10 cellular contexts compared by ENCODE assay signal in genomic region chr6:167113047-167113446, GRCh38. TPM values are rescaled to one million over a fixed set of nuclear protein-coding genes. Genes with fewer than 3 reads are reported as not detected.
A peak's percentile ranks its signal among the peaks of the same experiment; 100 is the strongest.
DNase-seq lines count a peak whose midpoint lies in the region; ATAC-seq lines count a peak whose summit lies in the region.
"Had no signal": no experiment of that assay in that cellular context is flagged by ENCODE, and none has a peak within 500 bp of the region (broad histone marks: within the 10 kb centered on the region; RNA-seq: fewer than 3 reads in every experiment).

No MANE protein-coding gene starts in this region.

- H3K36me3 Mint-ChIP-seq in stimulated activated memory B cell treated with anti-CD40 and anti-IgM and Interleukin-4, amounts not matched to agents 10 μg/mL and 1 μg/mL and 100 μg/mL, for 72 hours, result no peaks in the 10 kb centered on the region

- DNase-seq in activated effector memory CD4-positive, alpha-beta T cell treated with anti-CD3 and anti-CD28 coated beads, Interleukin-2, amount 50 U/mL, for 16 hours, result peak; percentile 53
- DNase-seq in activated effector memory CD4-positive, alpha-beta T cell treated with Interleukin-2 at 50 U/mL for 16 hours, result no peak
- DNase-seq in SIG-M5 (lab: John Stamatoyannopoulos, UW) (no peak), NCI-H2196 (lab: John Stamatoyannopoulos, UW; ENCODE audit: unreplicated experiment) (no peak), mucosa of gallbladder (ENCODE audit: low spot score) (no peak)
- DNase-seq: NCI-H1048 had no signal

- ATAC-seq in GM21786 (IDR thresholded peaks at IDR 0.05; ENCODE audit: unreplicated experiment) (peak; percentile 69), HG03457 (IDR thresholded peaks at IDR 0.05; ENCODE audit: unreplicated experiment) (peak; percentile 40)
- ATAC-seq in stimulated activated memory B cell treated with anti-CD40 and anti-IgM and Interleukin-4, amounts not matched to agents 10 μg/mL and 1 μg/mL and 100 μg/mL, for 72 hours, result peak; percentile 81

- no peaks in the 10 kb centered on the region for H3K27me3 Mint-ChIP-seq in stimulated activated memory B cell treated with anti-CD40 and anti-IgM and Interleukin-4, amounts not matched to agents 10 μg/mL and 1 μg/mL and 100 μg/mL, for 72 hours

- H3K4me1 Mint-ChIP-seq in stimulated activated memory B cell treated with anti-CD40 and anti-IgM and Interleukin-4, amounts not matched to agents 10 μg/mL and 1 μg/mL and 100 μg/mL, for 72 hours, result peaks cover 84% of the 10 kb centered on the region

- H3K9me3 Mint-ChIP-seq in stimulated activated memory B cell treated with anti-CD40 and anti-IgM and Interleukin-4, amounts not matched to agents 10 μg/mL and 1 μg/mL and 100 μg/mL, for 72 hours, result no peaks in the 10 kb centered on the region

- peak overlapping the region; percentile 65 for H3K4me3 Mint-ChIP-seq in stimulated activated memory B cell treated with anti-CD40 and anti-IgM and Interleukin-4, amounts not matched to agents 10 μg/mL and 1 μg/mL and 100 μg/mL, for 72 hours

- peak overlapping the region; percentile 89 for H3K27ac Mint-ChIP-seq in stimulated activated memory B cell treated with anti-CD40 and anti-IgM and Interleukin-4, amounts not matched to agents 10 μg/mL and 1 μg/mL and 100 μg/mL, for 72 hours

RNA-seq across cellular contexts. Expression of gene CCR6, which starts 9.8 kb away (rescaled TPM):
- total RNA-seq in mucosa of gallbladder, result 1.3 TPM
- total RNA-seq: SK-MEL-5 had no signal

RNA-seq across cellular contexts. Expression of gene GPR31, which starts 44.7 kb away (rescaled TPM):
- total RNA-seq in mucosa of gallbladder, result not detected
- total RNA-seq: SK-MEL-5 had no signal
